In the genomic region with DNA sequence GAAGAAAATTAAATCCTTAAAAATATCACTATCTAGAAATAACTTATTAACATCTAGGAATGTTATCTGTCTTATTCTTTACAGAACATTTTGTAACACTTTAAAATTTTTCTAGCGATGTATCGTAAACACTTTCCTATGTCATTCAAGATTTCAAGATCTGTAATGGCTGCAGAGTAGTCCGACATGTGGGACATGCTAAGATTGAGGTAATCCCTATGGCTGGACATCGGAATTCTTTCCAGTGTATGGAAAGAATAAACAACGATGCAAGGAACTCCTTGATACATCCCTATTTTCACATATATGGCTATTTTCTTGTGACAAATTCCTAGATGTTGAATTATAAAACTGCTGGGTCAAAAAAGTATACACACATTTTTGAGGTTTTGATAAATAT, we compare ENCODE assay signal across 1 cellular context.
TF ChIP-seq lines count a peak whose summit lies in the region.

No MANE protein-coding gene starts in this region.

TF ChIP-seq in IMR-90, 13 proteins besides CTCF, POLR2A, EP300 and RAD21 (continued from another document):
- TF ChIP-seq FOS (IDR thresholded peaks at IDR 0.05; ENCODE audit: low read depth, low read length) (no peak), MAZ (IDR thresholded peaks at IDR 0.05; ENCODE audit: borderline replicate concordance, low read depth, low read length) (no peak)
